ENCODE assay signal across 8 cellular contexts in the genomic region with DNA sequence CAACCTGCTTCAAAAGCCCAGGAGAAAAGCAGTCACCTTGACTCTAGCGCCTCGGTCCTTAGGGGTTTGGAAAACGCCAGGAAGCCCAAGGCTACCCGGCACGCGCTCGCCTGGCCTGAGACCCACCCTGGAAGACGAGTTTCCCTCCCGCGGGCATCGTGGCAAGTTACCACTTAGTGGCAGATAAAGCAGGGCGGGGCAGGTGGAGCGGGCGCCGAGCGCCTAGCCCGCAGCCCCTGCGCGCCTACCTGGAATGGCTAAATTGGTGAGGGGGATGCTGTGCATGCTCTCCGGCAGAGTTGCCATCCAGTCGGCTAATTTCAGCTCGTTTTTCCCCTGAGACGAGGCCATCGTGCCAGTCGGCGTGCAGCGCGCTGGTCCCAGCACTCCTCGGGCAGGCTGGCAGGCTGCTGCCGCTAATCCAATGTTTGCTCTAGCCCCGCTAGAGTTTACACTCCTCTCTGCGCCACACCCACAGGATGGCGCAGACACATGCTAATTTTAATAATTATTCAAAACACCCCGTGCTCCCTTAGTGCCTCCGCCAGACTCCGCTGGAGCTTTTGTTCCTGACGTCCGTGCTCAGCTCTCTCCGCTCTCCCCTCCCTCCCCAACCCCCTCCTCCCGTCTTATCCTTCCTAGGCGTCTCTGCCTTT.
A peak's percentile ranks its signal among the peaks of the same experiment; 100 is the strongest.
DNase-seq lines count a peak whose midpoint lies in the region; ATAC-seq and TF ChIP-seq lines count a peak whose summit lies in the region.

PLCXD3 (minus strand) TSS at position 426 of the 656 bp plus-strand sequence; CDS start at position 351, 75 bp downstream.

- ATAC-seq in GM21576 (IDR thresholded peaks at IDR 0.05; ENCODE audit: unreplicated experiment) (no peak), GM18873 (IDR thresholded peaks at IDR 0.05; ENCODE audit: low FRiP score, unreplicated experiment) (no peak)

- TF ChIP-seq CTCF in fibroblast of pulmonary artery (IDR thresholded peaks at IDR 0.05; ENCODE audit: low read length, missing control alignments), result no peak

- H2AFZ ChIP-seq in neuron (ENCODE audit: low read depth, low read length), result peak within 1 kb of the TSS; percentile 55

- peaks cover 13% of the 10 kb centered on the region for H3K4me1 ChIP-seq in neuron (ENCODE audit: insufficient read depth, low read length)

- peak; percentile 3 for DNase-seq in EH (ENCODE audit: low read depth)
- DNase-seq in NCI-H748 treated with DMSO at 0.1 percent for 48 hours (lab: John Stamatoyannopoulos, UW), result peak; percentile 97
- DNase-seq in fibroblast of pulmonary artery (ENCODE audit: low read depth), result peak; percentile 64
- no peak for DNase-seq in NK-92 treated with Interleukin-12 subunit alpha and Interleukin-12 subunit beta, amount 100 ng/mL, for 24 hours (lab: John Stamatoyannopoulos, UW)
- DNase-seq in AML-193 (lab: John Stamatoyannopoulos, UW), result no peak

- H3K4me3 ChIP-seq in fibroblast of pulmonary artery (replicated peaks; ENCODE audit: low read depth, low read length) (peak within 1 kb of the TSS; percentile 83), neuron (ENCODE audit: low read length) (peak within 1 kb of the TSS; percentile 30)

- peaks cover 30% of the 10 kb centered on the region for H3K27me3 ChIP-seq in neuron (ENCODE audit: insufficient read depth, low read length)

- H3K9me3 ChIP-seq in neuron (ENCODE audit: low read length), result no peaks in the 10 kb centered on the region

- no peaks in the 10 kb centered on the region for H3K36me3 ChIP-seq in neuron (ENCODE audit: insufficient read depth, low read length)

Comparison
In these comparisons a context has a peak if more than half of its experiments do, and no peak if none do; other contexts are left out.
1. DNase-seq: peak in EH (single experiment), NCI-H748 treated with DMSO at 0.1 percent for 48 hours (single experiment) and fibroblast of pulmonary artery (single experiment); none in NK-92 treated with Interleukin-12 subunit alpha and Interleukin-12 subunit beta, amount 100 ng/mL, for 24 hours (single experiment) and AML-193 (0 of 2).